In the genomic region with DNA sequence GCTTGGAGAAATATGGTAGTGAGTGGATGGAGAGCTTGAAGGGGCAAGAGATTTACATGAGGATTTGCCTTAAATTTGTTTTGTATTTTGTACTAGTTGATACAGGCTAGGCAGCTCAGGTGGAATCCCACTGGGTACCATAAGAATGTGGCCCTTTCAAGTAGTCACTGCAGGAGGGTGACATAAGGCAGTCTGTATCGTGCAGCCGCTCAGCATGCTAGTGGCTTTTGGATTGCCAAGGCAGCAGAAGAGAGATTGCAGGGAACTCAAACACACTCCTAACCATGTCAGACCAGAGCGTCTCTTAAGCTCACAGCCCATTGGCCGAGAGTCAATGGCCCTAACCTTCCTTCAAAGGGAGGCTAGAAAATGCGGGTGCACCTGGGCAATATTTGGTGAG, we compare ENCODE assay signal across 14 cellular contexts.
DNase-seq lines count a peak whose midpoint lies in the region.
"Had no signal": no experiment of that assay in that cellular context is flagged by ENCODE, and none has a peak within 500 bp of the region (broad histone marks: within the 10 kb centered on the region; RNA-seq: fewer than 3 reads in every experiment).

No MANE protein-coding gene starts in this region.

- no peak overlapping the region for H2BK12ac ChIP-seq in neuronal stem cell (ENCODE audit: low read length)

- H3K9me3 ChIP-seq in neuronal stem cell (replicated peaks in 1 of 2; ENCODE audit: control insufficient read depth in 2 of 2, insufficient read depth in 1 of 2, low read depth in 1 of 2, low read length in 2 of 2): peaks cover 0 to 2% of the 10 kb centered on the region in 2 donors
- H3K9me3 ChIP-seq: BE2C, Caco-2 had no signal

- no peak overlapping the region for H4K8ac ChIP-seq in neuronal stem cell (ENCODE audit: low read depth, low read length)

- no peak overlapping the region for H3K18ac ChIP-seq in neuronal stem cell (ENCODE audit: low read length)

- WGBS in neuronal stem cell (ENCODE audit: extremely low coverage in 2 of 2, insufficient read length in 2 of 2, insufficient replicate concordance in 1 of 2), 2 donors: no CpG with 5 or more reads among the region's 5 CpGs

- H3K4me2 ChIP-seq in neuronal stem cell (ENCODE audit: insufficient read depth, low read length, poor library complexity, severe bottlenecking): no peak overlapping the region

- H3K27ac ChIP-seq in neuronal stem cell (replicated peaks; ENCODE audit: low read length): no peak overlapping the region
- H3K27ac ChIP-seq: GM23248 had no signal

- no peak overlapping the region for H2BK5ac ChIP-seq in neuronal stem cell (ENCODE audit: low read length)

- no peaks in the 10 kb centered on the region for H3K36me3 ChIP-seq in neuronal stem cell (replicated peaks in 1 of 2; ENCODE audit: control insufficient read depth in 2 of 2, insufficient read depth in 2 of 2, low read length in 2 of 2)
- H3K36me3 ChIP-seq: BE2C had no signal

- peak overlapping the region; percentile 5 for H3K14ac ChIP-seq in neuronal stem cell (ENCODE audit: low read length)

- H3K4me3 ChIP-seq in neuronal stem cell (ENCODE audit: low read length in 2 of 2): no peak overlapping the region
- H3K4me3 ChIP-seq: GM23248 had no signal

- no peak overlapping the region for H2BK120ac ChIP-seq in neuronal stem cell (ENCODE audit: low read depth, low read length)

- H2AK5ac ChIP-seq in neuronal stem cell (ENCODE audit: low read depth, low read length): no peak overlapping the region

- no peak overlapping the region for H2AFZ ChIP-seq in neuronal stem cell (ENCODE audit: low read length)
- H2AFZ ChIP-seq: GM23248 had no signal

- H2BK15ac ChIP-seq in neuronal stem cell (ENCODE audit: low read length): no peak overlapping the region

- peaks cover 0 to 3% of the 10 kb centered on the region in 2 donors for H3K4me1 ChIP-seq in neuronal stem cell (ENCODE audit: control insufficient read depth in 2 of 2, insufficient read depth in 1 of 2, low read depth in 1 of 2, low read length in 2 of 2)
- H3K4me1 ChIP-seq: BE2C, Caco-2 had no signal

- no peaks in the 10 kb centered on the region for H3K27me3 ChIP-seq in neuronal stem cell (ENCODE audit: control insufficient read depth in 3 of 3, insufficient read depth in 3 of 3, low read depth in 1 of 3, low read length in 3 of 3)
- H3K27me3 ChIP-seq: BE2C had no signal

- no peak overlapping the region for H3K9ac ChIP-seq in neuronal stem cell (ENCODE audit: low read depth, low read length, poor library complexity)
- H3K9ac ChIP-seq: GM23248 had no signal

- H3K79me1 ChIP-seq in neuronal stem cell (ENCODE audit: low read depth, low read length): no peaks in the 10 kb centered on the region

- no peak overlapping the region for H3K4ac ChIP-seq in neuronal stem cell (ENCODE audit: low read length)

- DNase-seq in UCSD-AML1 (lab: John Stamatoyannopoulos, UW; ENCODE audit: unreplicated experiment) (peak; percentile 6), iPS DF 19.7 (ENCODE audit: low read depth, low spot score) (peak; percentile 7), neuronal stem cell (ENCODE audit: low spot score) (no peak), T1000 (lab: John Stamatoyannopoulos, UW) (no peak), NCI-H146 (lab: John Stamatoyannopoulos, UW) (no peak), pons (ENCODE audit: low spot score) (no peak)
- DNase-seq: ACHN; BE2C; C1 segment of cervical spinal cord; Caco-2; CD4-positive, CD25-positive, alpha-beta regulatory T cell; GDM1; GM23248; H9 had no signal

- no peak overlapping the region for H3K23ac ChIP-seq in neuronal stem cell (ENCODE audit: low read depth, low read length, poor library complexity)

- H4K91ac ChIP-seq in neuronal stem cell (ENCODE audit: low read depth, low read length, poor library complexity): no peak overlapping the region

Comparison
In these comparisons a context has a peak if more than half of its experiments do, and no peak if none do; other contexts are left out.
1. DNase-seq: peak in UCSD-AML1 (single experiment) and iPS DF 19.7 (single experiment); none in neuronal stem cell (single experiment), T1000 (single experiment), NCI-H146 (single experiment) and pons (single experiment).